ENCODE assay signal across 8 cellular contexts in genomic region chr2:176187306-176188217, GRCh38. TPM values are rescaled to one million over a fixed set of nuclear protein-coding genes. Genes with fewer than 3 reads are reported as not detected.
A peak's percentile ranks its signal among the peaks of the same experiment; 100 is the strongest.
DNase-seq lines count a peak whose midpoint lies in the region; ATAC-seq, FAIRE-seq and TF ChIP-seq lines count a peak whose summit lies in the region.

No MANE protein-coding gene starts in this region.

- TF ChIP-seq RAD21 in IMR-90 (IDR thresholded peaks at IDR 0.05; ENCODE audit: low read length) = no peak

- H3K9me1 ChIP-seq in IMR-90 (ENCODE audit: insufficient read depth, low read length) = no peaks in the 10 kb centered on the region

- H3K27ac Mint-ChIP-seq in brain = peak overlapping the region in 1 of 5 experiments; percentile 34

- H3K4me1 Mint-ChIP-seq in brain = peaks cover 17% of the 10 kb centered on the region

- H2BK15ac ChIP-seq in IMR-90 (ENCODE audit: low read depth, low read length) = no peak overlapping the region

- no peak overlapping the region for H3K9ac ChIP-seq in IMR-90 (ENCODE audit: low read depth, low read length)

- peaks cover 0 to 12% (median 0%) of the 10 kb centered on the region in 5 experiments for H3K9me3 Mint-ChIP-seq in brain

- no peak overlapping the region for H3K4ac ChIP-seq in IMR-90 (ENCODE audit: low read depth, low read length)

- no peak overlapping the region for H3K14ac ChIP-seq in IMR-90 (replicated peaks; ENCODE audit: low read depth, low read length)

- no peak overlapping the region for H2AK9ac ChIP-seq in IMR-90 (replicated peaks; ENCODE audit: low read depth, low read length, poor library complexity)

- no peak overlapping the region for H2AK5ac ChIP-seq in IMR-90 (ENCODE audit: low read depth, low read length)

- peak overlapping the region; percentile 78 to 91 (median 83) for H3K4me3 Mint-ChIP-seq in brain

- H2BK120ac ChIP-seq in IMR-90 (ENCODE audit: low read depth, low read length) = no peak overlapping the region

- 0% methylated on average over 2 of the region's 19 CpGs; no CpG with 5 or more reads in 1 of the 2 experiments for WGBS in IMR-90 (ENCODE audit: extremely low coverage in 2 of 2, insufficient read length in 1 of 2), 2 experiments
- WGBS in lung, 2 donors = 2 to 3% methylated on average over 16 to 19 of the region's 19 CpGs

- POLR2A ChIA-PET in IMR-90 (lab: Charles Lee; ENCODE audit: unreplicated experiment) = no interaction called here

- DNase-seq in DMS79 treated with DMSO at 0.1 percent for 48 hours (lab: John Stamatoyannopoulos, UW) (peak; percentile 77), IMR-90 (no peak), lung (ENCODE audit: low spot score) (no peak), urothelium cell line (ENCODE audit: low spot score) (peak; percentile 21), GM13976 (ENCODE audit: low spot score) (no peak)

- TF ChIP-seq POLR2A in IMR-90 (IDR thresholded peaks at IDR 0.05; ENCODE audit: low read depth, low read length) = no peak

- no peak overlapping the region for H2BK20ac ChIP-seq in IMR-90 (ENCODE audit: low read depth, low read length)

- H3K79me1 ChIP-seq in IMR-90 (ENCODE audit: low read depth in 1 of 2, low read length in 2 of 2) = no peaks in the 10 kb centered on the region

- H3K9me3 ChIP-seq in IMR-90 (ENCODE audit: control insufficient read depth, insufficient read depth, low read length) (peaks cover 11% of the 10 kb centered on the region), lung (ENCODE audit: control insufficient read depth in 2 of 2, insufficient read depth in 1 of 2, low read length in 1 of 2) (no peaks in the 10 kb centered on the region)

- H4K8ac ChIP-seq in IMR-90 (ENCODE audit: low read depth in 2 of 2, low read length in 2 of 2) = no peak overlapping the region

- TF ChIP-seq CTCF in IMR-90 (conservative IDR thresholded peaks at IDR 0.05; ENCODE audit: low read depth, low read length) = no peak
- no peak for TF ChIP-seq CTCF in brain (conservative IDR thresholded peaks at IDR 0.05)
- no peak for TF ChIP-seq CTCF in lung (IDR thresholded peaks at IDR 0.05; ENCODE audit: control extremely low read depth, extremely low read depth)
- TF ChIP-seq CTCF in GM13976 (IDR thresholded peaks at IDR 0.05; ENCODE audit: borderline replicate concordance, control extremely low read depth, extremely low read depth, insufficient read depth, missing control alignments) = no peak

- peak; percentile 51; the same call in 1 of the 2 replicates for ATAC-seq in IMR-90 (ENCODE audit: low read depth)
- no peak for ATAC-seq in lung (ENCODE audit: insufficient read depth, low FRiP score)
- no peak for ATAC-seq in esophagus mucosa
- no peak for ATAC-seq in HG02678 (IDR thresholded peaks at IDR 0.05; ENCODE audit: unreplicated experiment)

- no peak for FAIRE-seq in urothelium cell line (lab: Jason Lieb, UNC)

- peak overlapping the region; percentile 91 for H3K4me2 ChIP-seq in IMR-90 (ENCODE audit: low read depth, low read length)

- dilution Hi-C loops in IMR-90 (cut with HindIII; ENCODE audit: low sequenced_read_pairs, unreplicated experiment) = no loop called here

- H3K56ac ChIP-seq in IMR-90 (ENCODE audit: extremely low read depth, insufficient read depth, low read length) = no peak overlapping the region

- H3K4me3 ChIP-seq in IMR-90 (ENCODE audit: insufficient read depth, low read depth, low read length) (peak overlapping the region; percentile 50), lung (peak overlapping the region; percentile 7)

- H3K4me1 ChIP-seq in IMR-90 (ENCODE audit: control insufficient read depth, insufficient read depth, low read length) (peaks cover 2% of the 10 kb centered on the region; the same call in 1 of the 2 replicates), lung (ENCODE audit: control insufficient read depth in 2 of 2, insufficient read depth in 2 of 2, low read length in 2 of 2) (peaks cover 12 to 14% of the 10 kb centered on the region in 2 donors)

- no peak overlapping the region for H3K27ac ChIP-seq in IMR-90 (ENCODE audit: insufficient read depth, low read length)
- H3K27ac ChIP-seq in lung (ENCODE audit: low read depth in 1 of 2, low read length in 1 of 2) = peak overlapping the region in 1 of 2 donors; percentile 57

- H3K23ac ChIP-seq in IMR-90 (ENCODE audit: low read depth, low read length) = no peak overlapping the region

- H3K27me3 Mint-ChIP-seq in brain = peaks cover 97% of the 10 kb centered on the region

- H2AFZ ChIP-seq in IMR-90 (replicated peaks; ENCODE audit: low read length, poor library complexity) = peak overlapping the region; percentile 69

- intact Hi-C loops in IMR-90 (cut with micrococcal nuclease) = no loop called here

- in situ Hi-C loops in IMR-90 (cut with MboI; ENCODE audit: low sequenced_read_pairs) (no loop called here), GM13976 (cut with MboI; ENCODE audit: low sequenced_read_pairs, unreplicated experiment) (no loop called here)

- no peaks in the 10 kb centered on the region for H3K36me3 ChIP-seq in IMR-90 (ENCODE audit: control insufficient read depth, insufficient read depth, low read length)
- no peaks in the 10 kb centered on the region for H3K36me3 ChIP-seq in lung (ENCODE audit: control insufficient read depth in 2 of 2, insufficient read depth in 2 of 2, low read length in 2 of 2)

- H2BK5ac ChIP-seq in IMR-90 (ENCODE audit: low read depth, low read length, poor library complexity, severe bottlenecking) = no peak overlapping the region

- no peak overlapping the region for H4K5ac ChIP-seq in IMR-90 (ENCODE audit: low read depth, low read length)

- no peaks in the 10 kb centered on the region for H4K20me1 ChIP-seq in IMR-90 (ENCODE audit: insufficient read depth, low read length)

- H3K36me3 Mint-ChIP-seq in brain = no peaks in the 10 kb centered on the region

- no TSS peak for BruUV-seq in IMR-90 (replicated peaks; lab: Mats Ljungman, UMichigan)

- H4K91ac ChIP-seq in IMR-90 (ENCODE audit: insufficient read depth, low read depth, low read length) = no peak overlapping the region

- peaks cover 56% of the 10 kb centered on the region for H3K27me3 ChIP-seq in IMR-90 (ENCODE audit: control insufficient read depth, insufficient read depth, low read length)
- peaks cover 5% of the 10 kb centered on the region for H3K27me3 ChIP-seq in lung (ENCODE audit: control insufficient read depth, insufficient read depth)

- H3K18ac ChIP-seq in IMR-90 (ENCODE audit: low read depth, low read length) = no peak overlapping the region

- CTCF ChIA-PET in IMR-90 (lab: Yijun Ruan, JAX) = interaction anchor here (1.0 kb wide), 1 partner anchor 11 kb away, joined by 3 read pairs; no protein-coding TSS in a partner anchor

TF ChIP-seq in IMR-90, 13 proteins besides CTCF, POLR2A, EP300 and RAD21:
- TF ChIP-seq ELK1 (IDR thresholded peaks at IDR 0.05; ENCODE audit: borderline replicate concordance, low read depth, low read length) (no peak), MAZ (IDR thresholded peaks at IDR 0.05; ENCODE audit: borderline replicate concordance, low read depth, low read length) (no peak), SMC3 (IDR thresholded peaks at IDR 0.05; ENCODE audit: low read depth, low read length) (no peak)

RNA-seq across cellular contexts. Expression of gene HOXD1, which starts 0.9 kb away (rescaled TPM):
- total RNA-seq in IMR-90 (2012; rRNA removed) (not detected in 2 replicates), lung (1 to 10 TPM in 1 of 2 donors, under 1 TPM in 1; 0.40 to 2.5 TPM), esophagus mucosa (0.16 TPM)
- polyA plus RNA-seq in IMR-90 (2012; rRNA removed) (not detected in 2 replicates), brain (ENCODE audit: insufficient read depth, low read depth, low replicate concordance) (2.1 TPM), lung (1 to 10 TPM in 1 of 2 donors, under 1 TPM in 1; 0.90 to 3.2 TPM)
- polyA plus RNA-seq in IMR-90 (2012; cell fraction: cytosol; rRNA removed) = not detected in 2 replicates
- polyA plus RNA-seq in IMR-90 (2012; cell fraction: nucleus; rRNA removed; ENCODE audit: low replicate concordance) = not detected in 2 replicates

RNA-seq across cellular contexts. Expression of gene HOXD3, which starts 30.5 kb away (rescaled TPM):
- total RNA-seq in IMR-90 (2012; rRNA removed) = not detected in 2 replicates
- polyA plus RNA-seq in IMR-90 (2012; rRNA removed) = not detected in 2 replicates
- not detected in 2 replicates for polyA plus RNA-seq in IMR-90 (2012; cell fraction: cytosol; rRNA removed)
- polyA plus RNA-seq in IMR-90 (2012; cell fraction: nucleus; rRNA removed; ENCODE audit: low replicate concordance) = not detected in 2 replicates
- polyA plus RNA-seq in brain (ENCODE audit: insufficient read depth, low read depth, low replicate concordance) = 1.2 TPM
- 1 to 10 TPM; 1.1 to 2.5 TPM for total RNA-seq in lung
- polyA plus RNA-seq in lung = under 1 TPM; 0.07 to 0.18 TPM
- total RNA-seq in esophagus mucosa = 0.52 TPM

RNA-seq across cellular contexts. Expression of gene HOXD4, which starts 36.2 kb away (rescaled TPM):
- not detected in 2 replicates for total RNA-seq in IMR-90 (2012; rRNA removed)
- polyA plus RNA-seq in IMR-90 (2012; rRNA removed) = not detected in 2 replicates
- polyA plus RNA-seq in IMR-90 (2012; cell fraction: cytosol; rRNA removed) = not detected in 2 replicates
- polyA plus RNA-seq in IMR-90 (2012; cell fraction: nucleus; rRNA removed; ENCODE audit: low replicate concordance) = not detected in 2 replicates
- polyA plus RNA-seq in brain (ENCODE audit: insufficient read depth, low read depth, low replicate concordance) = not detected
- total RNA-seq in lung = 1 to 10 TPM in 1 of 2 donors, under 1 TPM in 1; 0.74 to 1.1 TPM
- polyA plus RNA-seq in lung = under 1 TPM; 0.12 to 0.23 TPM
- total RNA-seq in esophagus mucosa = 0.36 TPM

RNA-seq across cellular contexts. Expression of gene HOXD8, which starts 58.1 kb away (rescaled TPM):
- total RNA-seq in IMR-90 (2012; rRNA removed) (not detected in 2 replicates), lung (1 to 10 TPM; 1.2 to 1.6 TPM), esophagus mucosa (0.88 TPM)
- polyA plus RNA-seq in IMR-90 (2012; rRNA removed) (not detected in 2 replicates), brain (ENCODE audit: insufficient read depth, low read depth, low replicate concordance) (10.0 TPM), lung (under 1 TPM; 0.34 to 0.85 TPM)
- polyA plus RNA-seq in IMR-90 (2012; cell fraction: cytosol; rRNA removed) = not detected in 2 replicates
- not detected in 2 replicates for polyA plus RNA-seq in IMR-90 (2012; cell fraction: nucleus; rRNA removed; ENCODE audit: low replicate concordance)

Comparison
In these comparisons a context has a peak if more than half of its experiments do, and no peak if none do; other contexts are left out.
1. DNase-seq: peak in DMS79 treated with DMSO at 0.1 percent for 48 hours (single experiment) and urothelium cell line (single experiment); none in IMR-90 (single experiment), lung (single experiment) and GM13976 (single experiment).